In the genomic region with DNA sequence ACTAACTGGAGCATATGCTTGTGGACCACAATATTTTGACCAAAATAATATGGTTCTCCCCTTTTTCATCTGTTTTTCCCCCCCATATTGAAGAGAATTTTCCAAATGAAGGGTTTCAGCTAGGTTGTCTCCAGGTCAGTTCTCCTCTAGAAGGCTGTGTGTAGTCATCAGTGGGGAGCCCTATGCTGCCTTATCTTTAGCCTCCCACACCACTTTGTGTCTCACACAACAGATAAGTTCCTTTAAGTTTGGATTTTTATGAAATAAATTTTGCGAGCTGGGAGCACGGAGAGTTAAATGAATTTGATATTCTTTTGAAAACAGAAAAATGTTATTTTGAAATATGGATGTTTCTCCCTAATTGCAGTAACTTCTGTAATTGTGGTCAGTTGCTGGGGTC, we compare ENCODE assay signal across 29 cellular contexts. TPM values are rescaled to one million over a fixed set of nuclear protein-coding genes. Genes with fewer than 3 reads are reported as not detected.
"Had no signal": no experiment of that assay in that cellular context is flagged by ENCODE, and none has a peak within 500 bp of the region (broad histone marks: within the 10 kb centered on the region; RNA-seq: fewer than 3 reads in every experiment).

No MANE protein-coding gene starts in this region.

- H3K27me3 ChIP-seq: dorsolateral prefrontal cortex, esophagus squamous epithelium, gastrocnemius medialis, heart right ventricle, left lung had no signal

- H3K4me1 ChIP-seq: esophagus squamous epithelium, left lung, lower lobe of right lung had no signal

- H3K27ac Mint-ChIP-seq: mesothelial cell of epicardium, naive B cell had no signal

- H3K4me3 Mint-ChIP-seq: mesothelial cell of epicardium, naive B cell had no signal

- H3K27me3 Mint-ChIP-seq: naive B cell had no signal

- H3K4me3 ChIP-seq: coronary artery, dorsolateral prefrontal cortex, esophagus squamous epithelium, gastrocnemius medialis, heart right ventricle, left lung, lower lobe of right lung, mucosa of descending colon had no signal

- DNase-seq: dermis blood vessel endothelial cell; dorsolateral prefrontal cortex; effector CD4-positive, alpha-beta T cell; effector memory CD4-positive, alpha-beta T cell; esophagus squamous epithelium; foreskin fibroblast; foreskin melanocyte; gastrocnemius medialis; glutamatergic neuron; head of caudate nucleus; heart right ventricle; hippocampal formation; left cardiac atrium; left lung; left ventricle myocardium superior; lower lobe of right lung; mesenchymal stem cell; mucosa of descending colon; naive B cell had no signal

- ATAC-seq: esophagus mucosa, gastrocnemius medialis, heart right ventricle, left cardiac atrium, left lung, left ventricle myocardium superior, lower lobe of right lung, mucosa of descending colon had no signal

- H3K9me3 ChIP-seq: esophagus squamous epithelium, gastrocnemius medialis, left lung, lower lobe of right lung, mucosa of descending colon had no signal

- FAIRE-seq: colon, endothelial cell of umbilical vein, islet of Langerhans, keratinocyte had no signal

- H3K4me1 Mint-ChIP-seq: naive B cell had no signal

- H3K36me3 ChIP-seq: esophagus squamous epithelium, gastrocnemius medialis, left lung, lower lobe of right lung had no signal

- H3K27ac ChIP-seq: coronary artery, esophagus squamous epithelium, gastrocnemius medialis, heart right ventricle, left lung, lower lobe of right lung had no signal

RNA-seq across cellular contexts. Expression of gene PAX6, which starts 28.9 kb away (rescaled TPM):
- total RNA-seq: dermis blood vessel endothelial cell, endothelial cell of umbilical vein, epithelial cell of proximal tubule, esophagus mucosa, gastrocnemius medialis, glomerular endothelial cell, heart right ventricle, left cardiac atrium, left lung, left ventricle myocardium superior, lower lobe of right lung, lung microvascular endothelial cell, mesothelial cell of epicardium had no signal
- polyA plus RNA-seq: endothelial cell of umbilical vein had no signal
